In the genomic region with DNA sequence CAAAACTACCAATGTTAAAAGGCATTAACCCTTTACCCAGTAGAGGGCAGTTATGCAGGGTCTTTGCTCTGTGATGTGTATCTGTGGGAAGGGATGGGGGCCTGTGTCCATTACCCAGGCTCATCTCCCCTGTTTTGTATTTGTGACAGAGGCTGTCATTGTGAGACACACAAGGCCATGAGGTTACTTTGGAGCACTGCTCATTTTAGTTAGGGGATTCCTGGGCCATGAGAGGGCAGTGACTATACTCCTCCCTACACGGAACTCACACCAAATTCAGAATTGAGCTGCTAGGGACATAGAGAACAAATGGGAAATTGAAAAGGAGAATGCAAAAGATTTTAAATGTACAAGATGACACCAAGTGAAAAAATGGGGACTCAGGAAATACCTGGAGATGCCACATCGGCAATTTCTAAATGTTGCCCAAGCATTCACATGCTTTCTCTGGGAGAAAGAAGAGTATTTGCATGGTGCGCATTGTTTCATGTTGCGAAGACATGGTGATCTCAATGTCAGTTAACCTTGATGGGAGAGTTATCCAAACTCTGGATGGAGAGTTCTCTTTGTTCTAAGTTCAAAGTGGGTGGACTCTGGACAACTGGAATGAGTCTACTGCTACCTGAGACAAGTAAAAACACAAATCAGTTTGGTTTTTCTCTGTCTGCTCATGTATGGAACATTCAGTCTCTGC, we compare ENCODE assay signal across 22 cellular contexts. TPM values are rescaled to one million over a fixed set of nuclear protein-coding genes. Genes with fewer than 3 reads are reported as not detected.
DNase-seq lines count a peak whose midpoint lies in the region; ATAC-seq and TF ChIP-seq lines count a peak whose summit lies in the region.
"Had no signal": no experiment of that assay in that cellular context is flagged by ENCODE, and none has a peak within 500 bp of the region (broad histone marks: within the 10 kb centered on the region; RNA-seq: fewer than 3 reads in every experiment).

No MANE protein-coding gene starts in this region.

- H3K9me3 Mint-ChIP-seq in neural crest cell = no peaks in the 10 kb centered on the region
- H3K9me3 Mint-ChIP-seq in type B pancreatic cell = peaks cover 4% of the 10 kb centered on the region

- POLR2A ChIA-PET in OCI-LY7 (lab: Charles Lee) = interaction anchor here (0.5 kb wide), 1 partner anchor 761 kb away, joined by 3 read pairs; no protein-coding TSS in a partner anchor

- DNase-seq in DND-41 = no peak
- no peak for DNase-seq in OCI-LY7 (ENCODE audit: low spot score)
- no peak for DNase-seq in brain microvascular endothelial cell
- no peak for DNase-seq in neural crest cell (ENCODE audit: low read depth, low spot score)
- DNase-seq in type B pancreatic cell (ENCODE audit: extremely low spot score, unreplicated experiment) = no peak
- DNase-seq in effector memory CD4-positive, alpha-beta T cell = no peak
- no peak for DNase-seq in T-helper 2 cell
- no peak for DNase-seq in putamen (ENCODE audit: low spot score)
- DNase-seq: BE2C; CD4-positive, CD25-positive, alpha-beta regulatory T cell; COR-L47; GOT3; KG1; MV-4-11; NCI-H1417; NCI-H187 treated with DMSO at 0.1 percent for 48 hours; NCI-H226; NCI-H524 had no signal

- BruUV-seq in OCI-LY7 (replicated peaks; lab: Mats Ljungman, UMichigan) = no TSS peak

- H3K27me3 Mint-ChIP-seq in neural crest cell (ENCODE audit: low read depth) (no peaks in the 10 kb centered on the region), type B pancreatic cell (no peaks in the 10 kb centered on the region)

- H3K79me2 ChIP-seq in DND-41 (ENCODE audit: insufficient read depth, low read length) = peaks cover 10% of the 10 kb centered on the region; the same call in 1 of the 2 replicates
- 0 out of 2 replicates have a peak, but pooled peaks cover 2% of the 10 kb centered on the region for H3K79me2 ChIP-seq in OCI-LY7 (ENCODE audit: insufficient read depth, low read depth, low read length)

- H3K27me3 ChIP-seq in DND-41 (ENCODE audit: insufficient read depth, low read length, poor library complexity) = no peaks in the 10 kb centered on the region
- no peaks in the 10 kb centered on the region for H3K27me3 ChIP-seq in brain microvascular endothelial cell (replicated peaks)
- no peaks in the 10 kb centered on the region for H3K27me3 ChIP-seq in effector memory CD4-positive, alpha-beta T cell (replicated peaks; ENCODE audit: control insufficient read depth, insufficient read depth, low read length, poor library complexity, severe bottlenecking)
- H3K27me3 ChIP-seq: BE2C, SJSA1 had no signal

- H3K9me3 ChIP-seq in DND-41 (ENCODE audit: insufficient read depth, low read length, severe bottlenecking) (peaks cover 16% of the 10 kb centered on the region), OCI-LY7 (ENCODE audit: low read length) (no peaks in the 10 kb centered on the region)
- no peaks in the 10 kb centered on the region for H3K9me3 ChIP-seq in effector memory CD4-positive, alpha-beta T cell (ENCODE audit: control insufficient read depth, low read length)
- H3K9me3 ChIP-seq: BE2C, SJSA1 had no signal

- H4K20me1 ChIP-seq in DND-41 (ENCODE audit: insufficient read depth, low read length) (no peaks in the 10 kb centered on the region), OCI-LY7 (ENCODE audit: insufficient read depth, low read length) (no peaks in the 10 kb centered on the region; the same call in 1 of the 2 replicates)

- CTCF ChIA-PET in OCI-LY7 (lab: Charles Lee; ENCODE audit: unreplicated experiment) = no interaction called here

- H3K36me3 ChIP-seq in DND-41 (ENCODE audit: insufficient read depth, low read length) = peaks cover 26% of the 10 kb centered on the region
- H3K36me3 ChIP-seq in OCI-LY7 (ENCODE audit: insufficient read depth, low read length) = peaks cover 26% of the 10 kb centered on the region
- peaks cover 18% of the 10 kb centered on the region for H3K36me3 ChIP-seq in brain microvascular endothelial cell (replicated peaks)
- no peaks in the 10 kb centered on the region for H3K36me3 ChIP-seq in effector memory CD4-positive, alpha-beta T cell (ENCODE audit: control insufficient read depth, insufficient read depth, low read length)
- H3K36me3 ChIP-seq: BE2C had no signal

- peaks cover 10% of the 10 kb centered on the region for H3K4me1 Mint-ChIP-seq in neural crest cell
- peaks cover 3% of the 10 kb centered on the region for H3K4me1 Mint-ChIP-seq in type B pancreatic cell (ENCODE audit: unreplicated experiment)

- H3K27ac ChIP-seq in DND-41 (ENCODE audit: low read length) = peak overlapping the region; percentile 71
- no peak overlapping the region for H3K27ac ChIP-seq in OCI-LY7 (ENCODE audit: low read depth, low read length, poor library complexity, severe bottlenecking)
- H3K27ac ChIP-seq in brain microvascular endothelial cell = no peak overlapping the region
- H3K27ac ChIP-seq in effector memory CD4-positive, alpha-beta T cell (ENCODE audit: insufficient read depth, low read length, poor library complexity, severe bottlenecking) = no peak overlapping the region
- H3K27ac ChIP-seq: SJSA1 had no signal

- H3K4me2 ChIP-seq in DND-41 (ENCODE audit: insufficient read depth, low read length) (no peak overlapping the region), OCI-LY7 (ENCODE audit: low read length) (no peak overlapping the region)

- H3K36me3 Mint-ChIP-seq in neural crest cell (ENCODE audit: low read depth) = peaks cover 13% of the 10 kb centered on the region
- peaks cover 4% of the 10 kb centered on the region for H3K36me3 Mint-ChIP-seq in type B pancreatic cell

- no peak overlapping the region for H2AFZ ChIP-seq in DND-41 (ENCODE audit: low read depth, low read length)
- H2AFZ ChIP-seq in OCI-LY7 (ENCODE audit: low read length) = no peak overlapping the region

- ATAC-seq in DND-41 (ENCODE audit: insufficient read depth, low read depth) = peak; percentile 32; the same call in 1 of the 3 replicates
- ATAC-seq: Panc1 had no signal

- H3K9ac ChIP-seq in DND-41 (ENCODE audit: low read depth, low read length) = no peak overlapping the region

- in situ Hi-C loops in brain microvascular endothelial cell (cut with HindIII; ENCODE audit: low pct_ligation_motif_present, low sequenced_read_pairs) = no loop called here

- H3K27ac Mint-ChIP-seq in neural crest cell (ENCODE audit: unreplicated experiment) = peak overlapping the region; percentile 35
- H3K27ac Mint-ChIP-seq in type B pancreatic cell = no peak overlapping the region
- H3K27ac Mint-ChIP-seq: CD4-positive, CD25-positive, alpha-beta regulatory T cell had no signal

- no peak overlapping the region for H3K4me3 Mint-ChIP-seq in neural crest cell
- H3K4me3 Mint-ChIP-seq in type B pancreatic cell = no peak overlapping the region

- no peak overlapping the region for H3K4me3 ChIP-seq in DND-41 (ENCODE audit: low read depth in 1 of 2, low read length in 2 of 2)
- H3K4me3 ChIP-seq in OCI-LY7 (ENCODE audit: low read depth, low read length, poor library complexity, severe bottlenecking) = no peak overlapping the region
- no peak overlapping the region for H3K4me3 ChIP-seq in brain microvascular endothelial cell (ENCODE audit: low read depth, low read length)
- H3K4me3 ChIP-seq in effector memory CD4-positive, alpha-beta T cell (ENCODE audit: insufficient read depth, low read depth, low read length, poor library complexity, severe bottlenecking) = no peak overlapping the region
- H3K4me3 ChIP-seq: SJSA1 had no signal

- TF ChIP-seq CTCF in DND-41 (IDR thresholded peaks at IDR 0.05; ENCODE audit: borderline replicate concordance, extremely low read depth, low read length, poor library complexity, severe bottlenecking) = no peak
- 0 out of 2 replicates have a peak, but pooled peaks have one; percentile 27 for TF ChIP-seq CTCF in OCI-LY7 (conservative IDR thresholded peaks at IDR 0.05; ENCODE audit: low read length)
- peak; percentile 12 for TF ChIP-seq CTCF in brain microvascular endothelial cell (IDR thresholded peaks at IDR 0.05; ENCODE audit: low read depth, low read length, missing control alignments)
- TF ChIP-seq CTCF in neural crest cell (conservative IDR thresholded peaks at IDR 0.05) = no peak
- no peak for TF ChIP-seq CTCF in type B pancreatic cell (conservative IDR thresholded peaks at IDR 0.05)

- intact Hi-C loops in OCI-LY7 (cut with micrococcal nuclease; ENCODE audit: unreplicated experiment) = no loop called here

- H3K4me1 ChIP-seq in DND-41 (ENCODE audit: insufficient read depth, low read length) (peaks cover 38% of the 10 kb centered on the region), OCI-LY7 (ENCODE audit: insufficient read depth, low read length, poor library complexity, severe bottlenecking) (no peaks in the 10 kb centered on the region)
- no peaks in the 10 kb centered on the region for H3K4me1 ChIP-seq in effector memory CD4-positive, alpha-beta T cell (ENCODE audit: control insufficient read depth, insufficient read depth, low read length, poor library complexity, severe bottlenecking)
- H3K4me1 ChIP-seq: BE2C, SJSA1 had no signal

- no peaks in the 10 kb centered on the region for H3K9me2 ChIP-seq in OCI-LY7 (ENCODE audit: insufficient read depth, low read length)

RNA-seq across cellular contexts. Expression of a gene that starts 32.5 kb away (rescaled TPM):
- not detected in 2 replicates for total RNA-seq in OCI-LY7 (2014; rRNA removed; shearing (Covaris generic))
- not detected in 2 replicates for total RNA-seq in OCI-LY7 (2022)
- not detected in 2 replicates for total RNA-seq in neural crest cell
- 0.48 and 2.8 TPM in 2 replicates for total RNA-seq in type B pancreatic cell (ENCODE audit: low replicate concordance)
- total RNA-seq: A172; CD4-positive, CD25-positive, alpha-beta regulatory T cell; Daoy; SJSA1 had no signal

Comparison
In these comparisons a context has a peak if more than half of its experiments do, and no peak if none do; other contexts are left out.
1. CTCF ChIP-seq: peak in OCI-LY7 (single experiment) and brain microvascular endothelial cell (single experiment); none in DND-41 (single experiment), neural crest cell (single experiment) and type B pancreatic cell (single experiment).